ENCODE assay signal across 10 cellular contexts in genomic region chr4:576991-577498, GRCh38. TPM values are rescaled to one million over a fixed set of nuclear protein-coding genes. Genes with fewer than 3 reads are reported as not detected.
DNase-seq lines count a peak whose midpoint lies in the region; ATAC-seq, FAIRE-seq and TF ChIP-seq lines count a peak whose summit lies in the region.
"Had no signal": no experiment of that assay in that cellular context is flagged by ENCODE, and none has a peak within 500 bp of the region (broad histone marks: within the 10 kb centered on the region; RNA-seq: fewer than 3 reads in every experiment).

No MANE protein-coding gene starts in this region.

- peak overlapping the region; percentile 71 for H3K4me2 ChIP-seq in mammary epithelial cell (ENCODE audit: insufficient read depth, low read depth, low read length)

- H4K20me1 ChIP-seq in mammary epithelial cell (ENCODE audit: insufficient read depth, low read length): peaks cover 2% of the 10 kb centered on the region

- H3K9ac ChIP-seq in HUES64 (ENCODE audit: low read depth, low read length) (no peak overlapping the region), mammary epithelial cell (ENCODE audit: insufficient read depth, low read length) (no peak overlapping the region)

- DNase-seq in D721Med (ENCODE audit: insufficient read length, low spot score) (peak; percentile 50), mammary epithelial cell (no peak), NCI-H2107 treated with DMSO at 0.1 percent for 48 hours (lab: John Stamatoyannopoulos, UW; ENCODE audit: unreplicated experiment) (no peak), transverse colon (no peak)
- DNase-seq: KG1 had no signal

- TF ChIP-seq CTCF in D721Med (IDR thresholded peaks at IDR 0.05; ENCODE audit: insufficient read depth, missing control alignments): no peak
- TF ChIP-seq CTCF in mammary epithelial cell (conservative IDR thresholded peaks at IDR 0.05 in 1 of 2, IDR thresholded peaks at IDR 0.05 in 1 of 2; ENCODE audit: extremely low read depth in 1 of 2, insufficient read depth in 1 of 2, low read depth in 1 of 2, low read length in 2 of 2): no peak
- TF ChIP-seq CTCF in nephron (IDR thresholded peaks at IDR 0.05; ENCODE audit: unreplicated experiment in 3 of 3): no peak
- TF ChIP-seq CTCF in transverse colon (IDR thresholded peaks at IDR 0.05): no peak

- H3K79me2 ChIP-seq in mammary epithelial cell (ENCODE audit: insufficient read depth, low read length): no peaks in the 10 kb centered on the region

- H3K36me3 ChIP-seq in HUES64 (ENCODE audit: insufficient read depth, low read length) (no peaks in the 10 kb centered on the region), mammary epithelial cell (ENCODE audit: insufficient read depth, low read length) (no peaks in the 10 kb centered on the region), transverse colon (no peaks in the 10 kb centered on the region)

- no peak for ATAC-seq in GM19463 (IDR thresholded peaks at IDR 0.05; ENCODE audit: unreplicated experiment)

- peak overlapping the region; percentile 56 for H3K4me3 ChIP-seq in HUES64 (ENCODE audit: low read length)
- peak overlapping the region in 2 of 3 experiments; percentile 9 to 16 for H3K4me3 ChIP-seq in mammary epithelial cell (replicated peaks in 1 of 3; ENCODE audit: insufficient read depth in 1 of 3, low read depth in 2 of 3, low read length in 3 of 3)
- no peak overlapping the region for H3K4me3 ChIP-seq in transverse colon

- in situ Hi-C loops in mammary epithelial cell (cut with MboI; ENCODE audit: low sequenced_read_pairs in 2 of 2) (no loop called here), transverse colon (cut with MboI; ENCODE audit: low pct_ligation_motif_present in 1 of 4, low pct_unique_long_range_greater_than_20kb in 1 of 4, low sequenced_read_pairs in 3 of 4) (no loop called here)

- H3K27me3 ChIP-seq in HUES64 (ENCODE audit: insufficient read depth, low read length) (peaks cover 92% of the 10 kb centered on the region), mammary epithelial cell (ENCODE audit: insufficient read depth, low read length) (peaks cover 45% of the 10 kb centered on the region), transverse colon (peaks cover 94% of the 10 kb centered on the region)

- H3K4me1 Mint-ChIP-seq in nephron: peaks cover 11% of the 10 kb centered on the region

- H3K4me3 Mint-ChIP-seq in nephron: peak overlapping the region; percentile 81 to 83 (median 82)

- WGBS in HUES64: 2% methylated on average over 37 of the region's 37 CpGs
- 4% methylated on average over 18 of the region's 37 CpGs for WGBS in mammary epithelial cell (ENCODE audit: low coverage, missing lambda C conversion rate)
- WGBS in transverse colon (ENCODE audit: low coverage in 1 of 2), 2 donors: 6% methylated on average over 34 of the region's 37 CpGs; no CpG with 5 or more reads in 1 of the 2 donors

- peaks cover 85% of the 10 kb centered on the region for H3K27me3 Mint-ChIP-seq in nephron (ENCODE audit: low read depth)

- CTCF ChIA-PET in mammary epithelial cell (lab: Charles Lee; ENCODE audit: low non-redundant PET): no interaction called here

- no peak for TF ChIP-seq POLR2A in transverse colon (IDR thresholded peaks at IDR 0.05)

- no TSS peak for BruUV-seq in mammary epithelial cell (replicated peaks; lab: Mats Ljungman, UMichigan)

- no peaks in the 10 kb centered on the region for H3K36me3 Mint-ChIP-seq in nephron (ENCODE audit: low read depth)

- H3K9me3 Mint-ChIP-seq in nephron: peaks cover 3% of the 10 kb centered on the region
- H3K9me3 Mint-ChIP-seq: activated naive CD4-positive, alpha-beta T cell treated with anti-CD3 and anti-CD28 coated beads, Interleukin-2, amount 50 U/mL, for 72 hours had no signal

- H3K27ac ChIP-seq in HUES64 (ENCODE audit: low read depth, low read length) (no peak overlapping the region), mammary epithelial cell (ENCODE audit: insufficient read depth, low read depth, low read length) (no peak overlapping the region), transverse colon (no peak overlapping the region)

- H3K27ac Mint-ChIP-seq in nephron: no peak overlapping the region

- peak overlapping the region; percentile 7 for H2AFZ ChIP-seq in mammary epithelial cell (ENCODE audit: low read depth, low read length)

- FAIRE-seq in D721Med (lab: Jason Lieb, UNC): no peak

- intact Hi-C loops in mammary epithelial cell (cut with micrococcal nuclease): no loop called here
- intact Hi-C loops in transverse colon (cut with DNase I; ENCODE audit: low total_unique reads): no loop called here

- H3K9me3 ChIP-seq in HUES64 (ENCODE audit: insufficient read depth, low read depth, low read length): no peaks in the 10 kb centered on the region
- no peaks in the 10 kb centered on the region for H3K9me3 ChIP-seq in mammary epithelial cell (replicated peaks; ENCODE audit: insufficient read depth, low read length)
- H3K9me3 ChIP-seq in transverse colon: no peaks in the 10 kb centered on the region

- H3K4me1 ChIP-seq in HUES64 (ENCODE audit: insufficient read depth, low read length): peaks cover 13% of the 10 kb centered on the region
- peaks cover 10% of the 10 kb centered on the region for H3K4me1 ChIP-seq in mammary epithelial cell (ENCODE audit: insufficient read depth, low read length)
- peaks cover 0 to 18% (median 7%) of the 10 kb centered on the region in 4 donors for H3K4me1 ChIP-seq in transverse colon

- no peak for TF ChIP-seq EP300 in transverse colon (IDR thresholded peaks at IDR 0.05; ENCODE audit: low read depth)

- dilution Hi-C loops in mammary epithelial cell (cut with HindIII; ENCODE audit: low sequenced_read_pairs): no loop called here

RNA-seq across cellular contexts. Expression of gene TMEM271, which starts 0.9 kb away (rescaled TPM):
- 0.10 TPM for polyA plus RNA-seq in HUES64 (2013, experiment 1 of 2)
- not detected for polyA plus RNA-seq in HUES64 (2013, experiment 2 of 2)
- total RNA-seq in mammary epithelial cell (not detected), transverse colon (not detected)
- polyA plus RNA-seq in mammary epithelial cell: not detected
- polyA minus RNA-seq in mammary epithelial cell: not detected
- total RNA-seq: activated naive CD4-positive, alpha-beta T cell treated with anti-CD3 and anti-CD28 coated beads, Interleukin-2, amount 50 U/mL, for 72 hours had no signal

RNA-seq across cellular contexts. Expression of gene PDE6B, which starts 48.3 kb away (rescaled TPM):
- polyA plus RNA-seq in HUES64 (2013, experiment 1 of 2): 3.1 TPM
- polyA plus RNA-seq in HUES64 (2013, experiment 2 of 2): 3.5 TPM
- 1 to 10 TPM in 1 of 2 donors, not detected in 1; 3.2 TPM for total RNA-seq in mammary epithelial cell
- polyA plus RNA-seq in mammary epithelial cell: not detected
- not detected for polyA minus RNA-seq in mammary epithelial cell
- total RNA-seq in transverse colon: 1 to 10 TPM in 1 of 4 donors, under 1 TPM in 2, not detected in 1; 0.60 to 2.5 (median 0.95) TPM
- total RNA-seq: H4 had no signal

Comparison
In these comparisons a context has a peak if more than half of its experiments do, and no peak if none do; other contexts are left out.
1. H3K4me3 ChIP-seq: peak in HUES64 (single experiment) and mammary epithelial cell (2 of 3); none in transverse colon (0 of 4).